19 cellular contexts compared by ENCODE assay signal in the genomic region with DNA sequence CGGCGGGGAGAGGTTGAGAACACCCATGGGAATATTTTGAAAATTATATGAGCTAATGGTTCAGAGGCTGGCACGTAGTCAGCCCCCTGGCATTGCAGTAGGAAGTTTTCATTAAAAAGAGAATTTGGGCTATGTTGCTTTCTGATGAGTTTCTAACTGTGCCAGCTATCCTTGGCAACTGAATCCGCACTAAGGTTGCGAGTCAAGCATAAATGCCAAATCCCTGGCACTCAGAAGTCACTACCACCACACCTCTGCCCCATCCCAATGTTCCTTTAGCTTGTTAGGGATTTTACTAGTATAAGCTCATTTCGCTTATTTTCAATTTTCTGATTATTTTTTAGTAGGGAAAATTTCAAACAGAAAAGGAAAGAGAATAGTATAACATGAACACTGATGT.
"Had no signal": no experiment of that assay in that cellular context is flagged by ENCODE, and none has a peak within 500 bp of the region (broad histone marks: within the 10 kb centered on the region; RNA-seq: fewer than 3 reads in every experiment).

No MANE protein-coding gene starts in this region.

- H3K27me3 Mint-ChIP-seq: naive thymus-derived CD4-positive, alpha-beta T cell had no signal

- H3K36me3 ChIP-seq: neutrophil had no signal

- H3K4me3 ChIP-seq: dorsolateral prefrontal cortex, gastroesophageal sphincter, hepatocyte, psoas muscle, skin epidermis, testis had no signal

- H3K4me3 Mint-ChIP-seq: naive thymus-derived CD4-positive, alpha-beta T cell had no signal

- H3K9me3 ChIP-seq: gastroesophageal sphincter, neutrophil, psoas muscle, testis had no signal

- H3K4me1 ChIP-seq: psoas muscle had no signal

- H3K9me3 Mint-ChIP-seq: naive thymus-derived CD4-positive, alpha-beta T cell had no signal

- DNase-seq: cortex of kidney; effector CD8-positive, alpha-beta T cell; foreskin fibroblast; kidney; left cardiac atrium; mammary epithelial cell; naive thymus-derived CD4-positive, alpha-beta T cell; psoas muscle; stimulated activated CD4-positive, alpha-beta T cell treated with anti-CD3 and anti-CD28 coated beads, Interleukin-2, amount 100 ng/mL, for 24 hours; stimulated activated naive CD8-positive, alpha-beta T cell treated with anti-CD3 and anti-CD28 coated beads, Interleukin-15, Interleukin-2, amounts not matched to agents 100 U/mL and 50 U/mL, for 24 hours; testis; trophoblast cell had no signal

- ATAC-seq: esophagus mucosa; gastroesophageal sphincter; left cardiac atrium; naive thymus-derived CD4-positive, alpha-beta T cell; psoas muscle; sciatic nerve; stimulated activated naive CD8-positive, alpha-beta T cell treated with anti-CD3 and anti-CD28 coated beads, Interleukin-15, Interleukin-2, amounts not matched to agents 100 U/mL and 50 U/mL, for 24 hours had no signal

- H3K27ac ChIP-seq: hepatocyte, neutrophil, psoas muscle, skin epidermis had no signal

- H3K27me3 ChIP-seq: dorsolateral prefrontal cortex, gastroesophageal sphincter, hepatocyte, neutrophil, testis had no signal
